In the genomic region with DNA sequence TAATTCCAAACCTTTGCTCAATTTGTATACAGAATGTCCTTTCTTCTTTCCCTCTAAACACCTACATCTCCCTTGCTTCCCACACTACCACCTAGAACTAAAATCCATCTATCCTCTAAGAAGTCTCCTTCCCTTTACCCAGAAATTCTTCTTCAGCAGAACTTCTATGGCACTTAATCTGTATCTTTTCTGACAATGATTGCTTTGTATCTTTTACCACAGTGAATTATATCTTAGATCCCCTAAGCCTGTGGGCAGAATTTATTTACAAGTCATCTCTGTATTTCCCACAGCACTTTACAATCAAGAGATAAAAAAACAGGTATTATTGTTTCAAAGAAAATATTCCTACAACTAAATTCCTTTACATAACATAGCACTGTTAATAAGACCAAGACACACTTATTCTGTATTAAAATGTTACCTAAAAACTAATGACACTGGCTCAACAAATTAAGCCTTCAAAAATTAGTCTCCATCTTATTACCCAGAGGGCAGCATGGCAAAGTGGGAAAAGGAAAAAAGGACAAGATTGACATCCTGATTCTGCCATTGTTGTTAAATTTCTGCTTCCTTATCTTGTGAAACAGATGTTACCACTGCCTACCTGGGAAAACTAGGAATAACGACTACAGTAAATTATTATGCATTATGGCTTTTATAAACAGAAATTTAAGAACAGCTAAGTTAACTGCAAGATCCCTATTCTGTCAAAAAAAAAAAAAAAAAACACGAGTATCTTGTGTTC, we compare ENCODE assay signal across 20 cellular contexts. TPM values are rescaled to one million over a fixed set of nuclear protein-coding genes. Genes with fewer than 3 reads are reported as not detected.
DNase-seq lines count a peak whose midpoint lies in the region; ATAC-seq, FAIRE-seq and TF ChIP-seq lines count a peak whose summit lies in the region.
"Had no signal": no experiment of that assay in that cellular context is flagged by ENCODE, and none has a peak within 500 bp of the region (broad histone marks: within the 10 kb centered on the region; RNA-seq: fewer than 3 reads in every experiment).

No MANE protein-coding gene starts in this region.

- no peak overlapping the region for H3K4me2 ChIP-seq in HepG2 (ENCODE audit: low read depth, low read length)

- no peak overlapping the region for H2AFZ ChIP-seq in HepG2 (ENCODE audit: low read length)

- H3K36me3 ChIP-seq in HepG2 (replicated peaks in 1 of 2; ENCODE audit: control insufficient read depth in 1 of 2, insufficient read depth in 2 of 2, low read length in 2 of 2), result 0 out of 5 replicates have a peak, but pooled peaks cover 1 to 2% of the 10 kb centered on the region in 2 experiments
- H3K36me3 ChIP-seq in right lobe of liver, result no peaks in the 10 kb centered on the region
- H3K36me3 ChIP-seq in Panc1 (ENCODE audit: control insufficient read depth, insufficient read depth, low read length), result 0 out of 2 replicates have a peak, but pooled peaks cover 2% of the 10 kb centered on the region
- H3K36me3 ChIP-seq: upper lobe of left lung had no signal

- POLR2A ChIA-PET in HepG2 (lab: Yijun Ruan, JAX), result no interaction called here
- POLR2A ChIA-PET in Panc1 (lab: Charles Lee), result no interaction called here

- H3K27me3 ChIP-seq in HepG2 (ENCODE audit: control insufficient read depth in 1 of 2, insufficient read depth in 2 of 2, low read length in 2 of 2), result no peaks in the 10 kb centered on the region
- no peaks in the 10 kb centered on the region for H3K27me3 ChIP-seq in right lobe of liver
- H3K27me3 ChIP-seq in Panc1 (ENCODE audit: control insufficient read depth, insufficient read depth, low read length), result no peaks in the 10 kb centered on the region
- H3K27me3 ChIP-seq: upper lobe of left lung had no signal

- in situ Hi-C loops in HepG2 (cut with HindIII; ENCODE audit: extremely low pct_ligation_motif_present, low pct_unique_long_range_greater_than_20kb), result no loop called here
- in situ Hi-C loops in Panc1 (cut with HindIII; ENCODE audit: low pct_unique_long_range_greater_than_20kb, low sequenced_read_pairs), result no loop called here

- TF ChIP-seq POLR2A in HepG2 (IDR thresholded peaks at IDR 0.05; ENCODE audit: insufficient read depth in 1 of 2, low read depth in 2 of 2, low read length in 2 of 2) (no peak), right lobe of liver (IDR thresholded peaks at IDR 0.05) (no peak)

- H3K79me2 ChIP-seq in HepG2 (ENCODE audit: insufficient read depth, low read length), result peaks cover 97% of the 10 kb centered on the region

- no peak overlapping the region for H3K9ac ChIP-seq in HepG2 (ENCODE audit: insufficient read depth, low read depth, low read length)

- TF ChIP-seq EP300 in HepG2 (IDR thresholded peaks at IDR 0.05; ENCODE audit: low read depth in 2 of 2, low read length in 2 of 2) (no peak), HepG2 (CRISPR knock-in tag; IDR thresholded peaks at IDR 0.05; ENCODE audit: borderline replicate concordance) (no peak)

- no peak for FAIRE-seq in HepG2 (lab: Jason Lieb, UNC)
- FAIRE-seq: D721Med had no signal

- no peak for DNase-seq in HepG2 (ENCODE audit: low spot score)
- DNase-seq in right lobe of liver, result no peak
- DNase-seq in Panc1 (ENCODE audit: low read depth, low spot score), result no peak
- peak; percentile 14 to 29 for DNase-seq in lung microvascular endothelial cell (ENCODE audit: low read depth in 2 of 2)
- DNase-seq in GOT3 (lab: John Stamatoyannopoulos, UW), result no peak
- no peak for DNase-seq in cortex of kidney (lab: John Stamatoyannopoulos, UW)
- DNase-seq: anterior cingulate cortex; HCEC 1CT; Kasumi-1; kidney glomerular epithelial cell; NCI-H1092 treated with DMSO at 0.1 percent for 48 hours; NCI-H2107; right cardiac atrium; SHP77 treated with DMSO at 0.1 percent for 48 hours; stimulated activated naive CD8-positive, alpha-beta T cell treated with anti-CD3 and anti-CD28 coated beads, Interleukin-15, amount 100 ng/mL, for 72 hours; T-helper 2 cell; upper lobe of left lung had no signal

- H3K9me3 ChIP-seq in HepG2 (ENCODE audit: low read length) (no peaks in the 10 kb centered on the region), right lobe of liver (no peaks in the 10 kb centered on the region), Panc1 (ENCODE audit: control insufficient read depth, insufficient read depth, low read depth, low read length) (no peaks in the 10 kb centered on the region)
- H3K9me3 ChIP-seq: upper lobe of left lung had no signal

- TF ChIP-seq CTCF in HepG2 (CRISPR knock-in tag; IDR thresholded peaks at IDR 0.05) (no peak), right lobe of liver (IDR thresholded peaks at IDR 0.05) (no peak), Panc1 (IDR thresholded peaks at IDR 0.05) (no peak)

- TF ChIP-seq RAD21 in HepG2 (CRISPR knock-in tag; IDR thresholded peaks at IDR 0.05), result no peak

- BruUV-seq in HepG2 (replicated peaks; lab: Mats Ljungman, UMichigan) (TSS peak; percentile 12), Panc1 (replicated peaks; lab: Mats Ljungman, UMichigan) (TSS peak; percentile 29)

- 95% methylated on average over 2 of the region's 2 CpGs for WGBS in HepG2 (ENCODE audit: low lambda C conversion rate)
- 47% methylated on average over 2 of the region's 2 CpGs for WGBS in right lobe of liver (ENCODE audit: insufficient coverage, low coverage, low lambda C conversion rate, missing lambda C conversion rate)

- H3K4me1 ChIP-seq in HepG2 (ENCODE audit: insufficient read depth, low read length) (peaks cover 53% of the 10 kb centered on the region), right lobe of liver (peaks cover 0 to 74% (median 25%) of the 10 kb centered on the region in 4 donors), Panc1 (ENCODE audit: control insufficient read depth, insufficient read depth, low read length) (peaks cover 35% of the 10 kb centered on the region)

- peaks cover 88% of the 10 kb centered on the region for H4K20me1 ChIP-seq in HepG2 (ENCODE audit: insufficient read depth, low read length)

- intact Hi-C loops in HepG2 (cut with micrococcal nuclease; ENCODE audit: unreplicated experiment), result no loop called here
- intact Hi-C loops in right lobe of liver (cut with DNase I), result no loop called here
- intact Hi-C loops in Panc1 (cut with micrococcal nuclease; ENCODE audit: unreplicated experiment), result no loop called here

- H3K4me3 ChIP-seq in HepG2 (replicated peaks in 1 of 3; ENCODE audit: insufficient read depth in 1 of 3, low read depth in 2 of 3, low read length in 3 of 3) (no peak overlapping the region), right lobe of liver (no peak overlapping the region), Panc1 (ENCODE audit: low read depth in 2 of 2, low read length in 2 of 2) (no peak overlapping the region)
- H3K4me3 ChIP-seq: upper lobe of left lung had no signal

- no peak for ATAC-seq in HepG2
- no peak for ATAC-seq in right lobe of liver
- no peak for ATAC-seq in Panc1
- ATAC-seq in GM19463 (IDR thresholded peaks at IDR 0.05; ENCODE audit: unreplicated experiment), result no peak
- ATAC-seq in HG03045 (IDR thresholded peaks at IDR 0.05; ENCODE audit: unreplicated experiment), result no peak
- ATAC-seq: stimulated activated naive CD8-positive, alpha-beta T cell treated with anti-CD3 and anti-CD28 coated beads, Interleukin-15, amount 100 ng/mL, for 72 hours had no signal

- no peak overlapping the region for H3K27ac ChIP-seq in HepG2 (ENCODE audit: extremely low read length, insufficient read depth, low read length)
- H3K27ac ChIP-seq in right lobe of liver, result no peak overlapping the region
- no peak overlapping the region for H3K27ac ChIP-seq in Panc1 (ENCODE audit: low read length)

- CTCF ChIA-PET in HepG2 (lab: Yijun Ruan, JAX; ENCODE audit: low intra/inter-chr PET ratio, low total read pairs), result no interaction called here
- CTCF ChIA-PET in Panc1 (lab: Charles Lee), result no interaction called here

TF ChIP-seq in HepG2, 621 proteins besides CTCF, POLR2A, EP300 and RAD21:
- TF ChIP-seq MIER3 (CRISPR knock-in tag; IDR thresholded peaks at IDR 0.05; ENCODE audit: borderline replicate concordance), result no peak
- TF ChIP-seq YY1 (IDR thresholded peaks at IDR 0.05; ENCODE audit: insufficient read depth, insufficient replicate concordance, low read depth, low read length), result no peak
- TF ChIP-seq, protein P1, sequence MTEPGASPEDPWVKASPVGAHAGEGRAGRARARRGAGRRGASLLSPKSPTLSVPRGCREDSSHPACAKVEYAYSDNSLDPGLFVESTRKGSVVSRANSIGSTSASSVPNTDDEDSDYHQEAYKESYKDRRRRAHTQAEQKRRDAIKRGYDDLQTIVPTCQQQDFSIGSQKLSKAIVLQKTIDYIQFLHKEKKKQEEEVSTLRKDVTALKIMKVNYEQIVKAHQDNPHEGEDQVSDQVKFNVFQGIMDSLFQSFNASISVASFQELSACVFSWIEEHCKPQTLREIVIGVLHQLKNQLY (CRISPR knock-in tag; IDR thresholded peaks at IDR 0.05), result no peak
TF ChIP-seq in HepG2: peak in this region for 0.

RNA-seq across cellular contexts. Expression of a gene that starts 42.8 kb away (rescaled TPM):
- total RNA-seq in HepG2 (2016; rRNA removed; fragmentation: Illumina TruSeq; extraction: Trizol) (59.6 and 60.9 TPM in 2 replicates), right lobe of liver (10 to 100 TPM; 23.1 to 29.5 (median 25.9) TPM), Panc1 (2021; ENCODE audit: unreplicated experiment) (55.5 TPM), lung microvascular endothelial cell (36.4 and 84.7 TPM in 2 replicates)
- 223 and 253 TPM in 2 replicates for total RNA-seq in HepG2 (2016; cell fraction: cytosol; rRNA removed; fragmentation: Illumina TruSeq; extraction: Trizol; ENCODE audit: low read depth)
- 54.9 and 58.3 TPM in 2 replicates for total RNA-seq in HepG2 (2016; cell fraction: insoluble cytoplasmic fraction; rRNA removed; fragmentation: Illumina TruSeq; extraction: Trizol)
- 138 and 153 TPM in 2 replicates for total RNA-seq in HepG2 (2016; cell fraction: membrane; rRNA removed; fragmentation: Illumina TruSeq; extraction: Trizol)
- 130 and 145 TPM in 2 replicates for total RNA-seq in HepG2 (2016; cell fraction: nucleus; rRNA removed; fragmentation: Illumina TruSeq; extraction: Trizol)
- 22.8 and 24.0 TPM in 2 replicates for polyA plus RNA-seq in HepG2 (2011; rRNA removed)
- polyA plus RNA-seq in HepG2 (2011; cell fraction: cytosol; rRNA removed), result 11.2 and 14.3 TPM in 2 replicates
- 69.1 and 88.4 TPM in 2 replicates for polyA plus RNA-seq in HepG2 (2011; cell fraction: nucleus; rRNA removed)
- polyA plus RNA-seq in HepG2 (2012), result 23.5 and 23.7 TPM in 2 replicates
- polyA plus RNA-seq in HepG2 (2016; cell fraction: cytosol; fragmentation: Illumina TruSeq; extraction: Trizol; ENCODE audit: low read depth), result 2.0 and 2.7 TPM in 2 replicates
- 21.5 and 27.8 TPM in 2 replicates for polyA plus RNA-seq in HepG2 (2016; cell fraction: insoluble cytoplasmic fraction; fragmentation: Illumina TruSeq; extraction: Trizol; ENCODE audit: low read depth)
- polyA plus RNA-seq in HepG2 (2016; cell fraction: membrane; fragmentation: Illumina TruSeq; extraction: Trizol; ENCODE audit: low read depth), result 5.6 and 6.8 TPM in 2 replicates
- polyA plus RNA-seq in HepG2 (2016; cell fraction: nucleus; fragmentation: Illumina TruSeq; extraction: Trizol; ENCODE audit: insufficient read depth, low read depth), result 94.8 and 102 TPM in 2 replicates
- 94.4 and 97.7 TPM in 2 replicates for polyA minus RNA-seq in HepG2 (2011; rRNA and poly(A)+ RNA removed; ENCODE audit: low replicate concordance)
- 61.5 and 62.2 TPM in 2 replicates for polyA minus RNA-seq in HepG2 (2011; cell fraction: cytosol; rRNA and poly(A)+ RNA removed)
- polyA minus RNA-seq in HepG2 (2011; cell fraction: nucleus; rRNA and poly(A)+ RNA removed), result 272 and 315 TPM in 2 replicates
- 20.8 TPM for polyA plus RNA-seq in Panc1 (2012; ENCODE audit: insufficient read length)

Comparison
In these comparisons a context has a peak if more than half of its experiments do, and no peak if none do; other contexts are left out.
1. DNase-seq: peak in lung microvascular endothelial cell (2 of 2); none in HepG2 (single experiment), right lobe of liver (0 of 3), Panc1 (single experiment), GOT3 (single experiment) and cortex of kidney (single experiment).